In genomic region chr12:102314821-102315220, GRCh38 we compare ENCODE assay signal across 21 cellular contexts.
"Had no signal": no experiment of that assay in that cellular context is flagged by ENCODE, and none has a peak within 500 bp of the region (broad histone marks: within the 10 kb centered on the region; RNA-seq: fewer than 3 reads in every experiment).

No MANE protein-coding gene starts in this region.

- H3K79me2 ChIP-seq: hepatocyte had no signal

- H3K27me3 ChIP-seq: foreskin keratinocyte, hepatocyte, right lobe of liver, suprapubic skin, thyroid gland, upper lobe of right lung had no signal

- ATAC-seq: esophagus mucosa; foreskin keratinocyte; left colon; left ventricle myocardium superior; naive thymus-derived CD4-positive, alpha-beta T cell; psoas muscle; right lobe of liver; stimulated activated effector memory CD8-positive, alpha-beta T cell treated with anti-CD3 and anti-CD28 coated beads, Interleukin-12 subunit alpha, Interleukin-12 subunit beta, amount 100 ng/mL, for 72 hours; stimulated activated naive CD8-positive, alpha-beta T cell treated with anti-CD3 and anti-CD28 coated beads, Interleukin-15, Interleukin-2, amounts not matched to agents 100 U/mL and 50 U/mL, for 24 hours; upper lobe of right lung had no signal

- H3K4me3 ChIP-seq: dorsolateral prefrontal cortex, hepatocyte, psoas muscle, right lobe of liver, suprapubic skin, thyroid gland, upper lobe of right lung had no signal

- H3K36me3 ChIP-seq: right lobe of liver, suprapubic skin, thyroid gland, upper lobe of right lung had no signal

- H2AFZ ChIP-seq: hepatocyte had no signal

- H3K27ac ChIP-seq: dorsolateral prefrontal cortex, foreskin keratinocyte, hepatocyte, psoas muscle, right lobe of liver, suprapubic skin, thyroid gland, upper lobe of right lung had no signal

- H3K4me2 ChIP-seq: hepatocyte had no signal

- H3K9me3 ChIP-seq: psoas muscle, right lobe of liver, suprapubic skin, thyroid gland, upper lobe of right lung had no signal

- H3K4me1 ChIP-seq: foreskin keratinocyte, psoas muscle, right lobe of liver, suprapubic skin, thyroid gland, upper lobe of right lung had no signal

- DNase-seq: cortex of kidney; dorsolateral prefrontal cortex; effector CD8-positive, alpha-beta T cell; foreskin keratinocyte; head of caudate nucleus; left colon; left ventricle myocardium superior; naive thymus-derived CD4-positive, alpha-beta T cell; nephron progenitor cell; psoas muscle; retina; right lobe of liver; stimulated activated CD4-positive, alpha-beta T cell treated with anti-CD3 and anti-CD28 coated beads, Interleukin-4, amount 100 ng/mL, for 1 hour; stimulated activated CD8-positive, alpha-beta memory T cell treated with anti-CD3 and anti-CD28 coated beads, Interleukin-4, amount 100 ng/mL, for 48 hours; stimulated activated naive CD8-positive, alpha-beta T cell treated with anti-CD3 and anti-CD28 coated beads, Interleukin-15, Interleukin-2, amounts not matched to agents 100 U/mL and 50 U/mL, for 24 hours; thyroid gland; upper lobe of right lung had no signal
